In genomic region chr7:55575733-55576132, GRCh38 we compare ENCODE assay signal across 24 cellular contexts.
"Had no signal": no experiment of that assay in that cellular context is flagged by ENCODE, and none has a peak within 500 bp of the region (broad histone marks: within the 10 kb centered on the region; RNA-seq: fewer than 3 reads in every experiment).

No MANE protein-coding gene starts in this region.

- H3K4me3 Mint-ChIP-seq: activated CD8-positive, alpha-beta T cell treated with anti-CD3 and anti-CD28 coated beads for 36 hours; central memory CD8-positive, alpha-beta T cell; neural crest cell had no signal

- H3K27ac ChIP-seq: left ventricle myocardium inferior, parathyroid adenoma, right atrium auricular region, testis, transverse colon, VCaP had no signal

- H3K27me3 ChIP-seq: gastrocnemius medialis, right atrium auricular region, testis, transverse colon had no signal

- H3K9me3 Mint-ChIP-seq: activated CD8-positive, alpha-beta T cell treated with anti-CD3 and anti-CD28 coated beads for 36 hours; central memory CD8-positive, alpha-beta T cell; neural crest cell had no signal

- H3K27me3 Mint-ChIP-seq: activated CD8-positive, alpha-beta T cell treated with anti-CD3 and anti-CD28 coated beads for 36 hours had no signal

- DNase-seq: activated CD4-positive, alpha-beta T cell treated with anti-CD3 and anti-CD28 coated beads for 4 hours; activated CD8-positive, alpha-beta T cell treated with anti-CD3 and anti-CD28 coated beads for 36 hours; activated gamma-delta T cell treated with Interleukin-2 at 50 U/mL for 16 hours; activated T-cell treated with anti-CD3 and anti-CD28 coated beads for 4 hours; effector memory CD4-positive, alpha-beta T cell; erythroblast; gastrocnemius medialis; glutamatergic neuron; islet precursor cell; left ventricle myocardium inferior; nucleus accumbens; stimulated activated CD4-positive, alpha-beta T cell treated with anti-CD3 and anti-CD28 coated beads, Interleukin-1b, Interleukin-23, amount 100 ng/mL, for 48 hours; stimulated activated naive CD8-positive, alpha-beta T cell treated with anti-CD3 and anti-CD28 coated beads, Interleukin-15, Interleukin-2, amounts not matched to agents 100 U/mL and 50 U/mL, for 24 hours; T-helper 9 cell; testis; transverse colon had no signal

- H3K27ac Mint-ChIP-seq: activated CD8-positive, alpha-beta T cell treated with anti-CD3 and anti-CD28 coated beads for 36 hours had no signal

- H3K4me3 ChIP-seq: gastrocnemius medialis, left ventricle myocardium inferior, lung, right atrium auricular region, smooth muscle cell, testis, transverse colon had no signal

- H3K36me3 ChIP-seq: gastrocnemius medialis, left ventricle myocardium inferior, right atrium auricular region, transverse colon had no signal

- ATAC-seq: activated CD8-positive, alpha-beta T cell treated with anti-CD3 and anti-CD28 coated beads for 36 hours; activated naive CD4-positive, alpha-beta T cell treated with anti-CD3 and anti-CD28 coated beads, Interleukin-2, amount 50 U/mL, for 72 hours; gastrocnemius medialis; stimulated activated naive CD8-positive, alpha-beta T cell treated with anti-CD3 and anti-CD28 coated beads, Interleukin-15, Interleukin-2, amounts not matched to agents 100 U/mL and 50 U/mL, for 24 hours had no signal

- H3K9me3 ChIP-seq: gastrocnemius medialis, left ventricle myocardium inferior, right atrium auricular region, testis, transverse colon had no signal
